Comparison of ENCODE assay signal across 19 cellular contexts in genomic region chr12:110807640-110808039, GRCh38. TPM values are rescaled to one million over a fixed set of nuclear protein-coding genes. Genes with fewer than 3 reads are reported as not detected.
DNase-seq lines count a peak whose midpoint lies in the region; ATAC-seq and TF ChIP-seq lines count a peak whose summit lies in the region.
"Had no signal": no experiment of that assay in that cellular context is flagged by ENCODE, and none has a peak within 500 bp of the region (broad histone marks: within the 10 kb centered on the region; RNA-seq: fewer than 3 reads in every experiment).

No MANE protein-coding gene starts in this region.

- H2AK5ac ChIP-seq in neuronal stem cell (ENCODE audit: low read depth, low read length), result no peak overlapping the region

- H3K79me1 ChIP-seq in neuronal stem cell (ENCODE audit: low read depth, low read length), result no peaks in the 10 kb centered on the region

- H3K4me2 ChIP-seq in GM23338 (no peak overlapping the region), neuronal stem cell (ENCODE audit: insufficient read depth, low read length, poor library complexity, severe bottlenecking) (no peak overlapping the region)
- H3K4me2 ChIP-seq: SK-N-SH had no signal

- peak; percentile 49 for DNase-seq in GM23338 (ENCODE audit: low spot score)
- DNase-seq in WTC11 (ENCODE audit: low spot score), result no peak
- no peak for DNase-seq in epithelial cell of prostate (ENCODE audit: low read depth, low spot score)
- DNase-seq in neuronal stem cell (ENCODE audit: low spot score), result no peak
- no peak for DNase-seq in right atrium auricular region (ENCODE audit: low spot score)
- DNase-seq in AML-193 (lab: John Stamatoyannopoulos, UW), result no peak
- no peak for DNase-seq in right cardiac atrium
- DNase-seq: Calu3; CD4-positive, alpha-beta T cell; KBM-7; NCI-H1694 treated with DMSO at 0.1 percent for 48 hours; NK-92 treated with Interleukin-12 subunit alpha and Interleukin-12 subunit beta, amount 100 ng/mL, for 24 hours; OCI-M1; SHP77 treated with DMSO at 0.1 percent for 48 hours; SK-N-SH had no signal

- H3K27me3 Mint-ChIP-seq in GM23338 (ENCODE audit: insufficient read depth, low read depth, poor library complexity) (peaks cover 11% of the 10 kb centered on the region), WTC11 (ENCODE audit: low read depth) (peaks cover 52% of the 10 kb centered on the region)
- H3K27me3 Mint-ChIP-seq: CD4-positive, alpha-beta T cell had no signal

- H3K79me2 ChIP-seq in GM23338 (replicated peaks; ENCODE audit: insufficient read depth), result no peaks in the 10 kb centered on the region

- H2BK5ac ChIP-seq in neuronal stem cell (ENCODE audit: low read length), result no peak overlapping the region

- H3K9me3 Mint-ChIP-seq in GM23338 (peaks cover 14% of the 10 kb centered on the region), WTC11 (peaks cover 18% of the 10 kb centered on the region)

- H3K27me3 ChIP-seq in GM23338 (ENCODE audit: insufficient read depth), result peaks cover 11% of the 10 kb centered on the region
- H3K27me3 ChIP-seq in neuronal stem cell (ENCODE audit: control insufficient read depth in 3 of 3, insufficient read depth in 3 of 3, low read depth in 1 of 3, low read length in 3 of 3), result peaks cover 0 to 3% (median 0%) of the 10 kb centered on the region in 3 experiments
- no peaks in the 10 kb centered on the region for H3K27me3 ChIP-seq in right atrium auricular region
- H3K27me3 ChIP-seq in right cardiac atrium (ENCODE audit: control insufficient read depth, insufficient read depth), result no peaks in the 10 kb centered on the region

- H2BK12ac ChIP-seq in neuronal stem cell (ENCODE audit: low read length), result no peak overlapping the region

- H3K27ac Mint-ChIP-seq in GM23338 (no peak overlapping the region), WTC11 (no peak overlapping the region)
- H3K27ac Mint-ChIP-seq: CD4-positive, alpha-beta T cell had no signal

- POLR2A ChIA-PET in WTC11 (lab: Charles Lee), result no interaction called here

- H3K9ac ChIP-seq in neuronal stem cell (ENCODE audit: low read depth, low read length, poor library complexity), result no peak overlapping the region
- H3K9ac ChIP-seq: SK-N-SH had no signal

- peaks cover 19% of the 10 kb centered on the region for H3K4me1 Mint-ChIP-seq in GM23338
- peaks cover 19% of the 10 kb centered on the region for H3K4me1 Mint-ChIP-seq in WTC11

- intact Hi-C loops in right cardiac atrium (cut with DNase I), result no loop called here

- CTCF ChIA-PET in WTC11 (lab: Charles Lee), result interaction anchor here (1.0 kb wide), 1 partner anchor 40 kb away, joined by 3 read pairs; no protein-coding TSS in a partner anchor

- H4K20me1 ChIP-seq in GM23338 (replicated peaks; ENCODE audit: insufficient read depth), result no peaks in the 10 kb centered on the region

- H3K14ac ChIP-seq in neuronal stem cell (ENCODE audit: low read length), result no peak overlapping the region

- no peaks in the 10 kb centered on the region for H3F3A ChIP-seq in GM23338 (replicated peaks; ENCODE audit: low read depth)

- H3K36me3 ChIP-seq in GM23338 (ENCODE audit: insufficient read depth) (no peaks in the 10 kb centered on the region), neuronal stem cell (replicated peaks in 1 of 2; ENCODE audit: control insufficient read depth in 2 of 2, insufficient read depth in 2 of 2, low read length in 2 of 2) (no peaks in the 10 kb centered on the region), right atrium auricular region (no peaks in the 10 kb centered on the region)

- no peak overlapping the region for H3K18ac ChIP-seq in neuronal stem cell (ENCODE audit: low read length)

- no peak overlapping the region for H2BK15ac ChIP-seq in neuronal stem cell (ENCODE audit: low read length)

- no peak overlapping the region for H3K4me3 ChIP-seq in GM23338
- H3K4me3 ChIP-seq in neuronal stem cell (ENCODE audit: low read length in 2 of 2), result no peak overlapping the region
- no peak overlapping the region for H3K4me3 ChIP-seq in right atrium auricular region
- no peak overlapping the region for H3K4me3 ChIP-seq in right cardiac atrium (ENCODE audit: low read length)

- H3K36me3 Mint-ChIP-seq in GM23338 (ENCODE audit: low read depth) (no peaks in the 10 kb centered on the region), WTC11 (peaks cover 7% of the 10 kb centered on the region; the same call in 1 of the 2 replicates)

- TF ChIP-seq CTCF in GM23338 (conservative IDR thresholded peaks at IDR 0.05; ENCODE audit: low read depth in 2 of 2) (no peak), WTC11 (IDR thresholded peaks at IDR 0.05) (no peak), right atrium auricular region (IDR thresholded peaks at IDR 0.05) (no peak)

- H3K9me2 ChIP-seq in GM23338 (ENCODE audit: insufficient read depth), result no peaks in the 10 kb centered on the region
- H3K9me2 ChIP-seq: SK-N-SH had no signal

- H3K4ac ChIP-seq in neuronal stem cell (ENCODE audit: low read length), result no peak overlapping the region

- no peak overlapping the region for H2BK120ac ChIP-seq in neuronal stem cell (ENCODE audit: low read depth, low read length)

- H2AFZ ChIP-seq in GM23338 (peak overlapping the region; percentile 67), neuronal stem cell (ENCODE audit: low read length) (peak overlapping the region; percentile 49)

- no CpG with 5 or more reads among the region's 7 CpGs for WGBS in neuronal stem cell (ENCODE audit: extremely low coverage in 2 of 2, insufficient read length in 2 of 2, insufficient replicate concordance in 1 of 2), 2 donors
- WGBS in right cardiac atrium, result 85% methylated on average over 7 of the region's 7 CpGs

- H4K8ac ChIP-seq in neuronal stem cell (ENCODE audit: low read depth, low read length), result no peak overlapping the region

- no peak overlapping the region for H3K27ac ChIP-seq in GM23338 (ENCODE audit: low read depth)
- peak overlapping the region; percentile 6 for H3K27ac ChIP-seq in epithelial cell of prostate
- H3K27ac ChIP-seq in neuronal stem cell (replicated peaks; ENCODE audit: low read length), result no peak overlapping the region
- H3K27ac ChIP-seq in right atrium auricular region, result no peak overlapping the region
- no peak overlapping the region for H3K27ac ChIP-seq in right cardiac atrium (ENCODE audit: low read length)

- H3K4me1 ChIP-seq in GM23338 (ENCODE audit: insufficient read depth) (peaks cover 7% of the 10 kb centered on the region; the same call in 1 of the 2 replicates), neuronal stem cell (ENCODE audit: control insufficient read depth in 2 of 2, insufficient read depth in 1 of 2, low read depth in 1 of 2, low read length in 2 of 2) (no peaks in the 10 kb centered on the region), right atrium auricular region (no peaks in the 10 kb centered on the region), right cardiac atrium (ENCODE audit: control insufficient read depth, insufficient read depth, low read length) (no peaks in the 10 kb centered on the region)

- H3K9me3 ChIP-seq in neuronal stem cell (replicated peaks in 1 of 2; ENCODE audit: control insufficient read depth in 2 of 2, insufficient read depth in 1 of 2, low read depth in 1 of 2, low read length in 2 of 2), result peaks cover 0 to 4% of the 10 kb centered on the region in 2 donors
- H3K9me3 ChIP-seq in right atrium auricular region, result peaks cover 0 to 7% of the 10 kb centered on the region in 2 donors
- H3K9me3 ChIP-seq in right cardiac atrium (ENCODE audit: control insufficient read depth, low read length), result no peaks in the 10 kb centered on the region
- H3K9me3 ChIP-seq: SK-N-SH had no signal

- H3K23ac ChIP-seq in neuronal stem cell (ENCODE audit: low read depth, low read length, poor library complexity), result no peak overlapping the region

- H3K4me3 Mint-ChIP-seq in GM23338, result no peak overlapping the region
- H3K4me3 Mint-ChIP-seq in WTC11, result no peak overlapping the region
- H3K4me3 Mint-ChIP-seq: CD4-positive, alpha-beta T cell had no signal

- peak; percentile 62 for ATAC-seq in GM23338
- ATAC-seq in WTC11, result peak; percentile 81
- ATAC-seq in HG03571 (IDR thresholded peaks at IDR 0.05; ENCODE audit: unreplicated experiment), result no peak
- ATAC-seq in right cardiac atrium, result no peak
- ATAC-seq: HCT116 had no signal

- no peak overlapping the region for H4K91ac ChIP-seq in neuronal stem cell (ENCODE audit: low read depth, low read length, poor library complexity)

TF ChIP-seq in GM23338, 12 proteins besides CTCF, POLR2A, EP300 and RAD21 (continues in another document):
- no peak for TF ChIP-seq EZH2phosphoT487 (IDR thresholded peaks at IDR 0.05; ENCODE audit: unreplicated experiment)

TF ChIP-seq in WTC11, 78 proteins besides CTCF, POLR2A, EP300 and RAD21 (continues in another document):
- TF ChIP-seq CREM (CRISPR knock-in tag; IDR thresholded peaks at IDR 0.05), result no peak
- TF ChIP-seq ELF4 (CRISPR knock-in tag; IDR thresholded peaks at IDR 0.05; ENCODE audit: low read depth), result no peak
- TF ChIP-seq ZNF121 (CRISPR knock-in tag; IDR thresholded peaks at IDR 0.05), result no peak
- no peak for TF ChIP-seq ZNF416 (CRISPR knock-in tag; IDR thresholded peaks at IDR 0.05)
- peak; percentile 83 for TF ChIP-seq USF2 (CRISPR knock-in tag; IDR thresholded peaks at IDR 0.05)
- no peak for TF ChIP-seq E2F1 (CRISPR knock-in tag; IDR thresholded peaks at IDR 0.05)
- no peak for TF ChIP-seq ZNF396 (CRISPR knock-in tag; IDR thresholded peaks at IDR 0.05; ENCODE audit: borderline replicate concordance)

RNA-seq across cellular contexts. Expression of gene CCDC63, which starts 39.1 kb away (rescaled TPM):
- not detected in 2 replicates for total RNA-seq in GM23338 (2014; rRNA removed; shearing (Covaris generic))
- polyA plus RNA-seq in GM23338 (2016; fragmentation: Nextera tagmentation; extraction: Ambion mirVana), result 1.8 and 1.9 TPM in 2 replicates
- total RNA-seq in WTC11 (2021), result 0.44 to 1.3 TPM (median 0.98 TPM) in 3 replicates
- polyA plus RNA-seq in neuronal stem cell (2013, experiment 1 of 2), result 1.3 TPM
- 1.1 TPM for polyA plus RNA-seq in neuronal stem cell (2013, experiment 2 of 2)
- not detected for total RNA-seq in right atrium auricular region
- not detected for total RNA-seq in right cardiac atrium
- polyA plus RNA-seq in right cardiac atrium, result not detected
- total RNA-seq: Calu3; CD4-positive, alpha-beta T cell; NCI-H460 had no signal
- polyA plus RNA-seq: BJ, SK-N-SH had no signal

Comparison
In these comparisons a context has a peak if more than half of its experiments do, and no peak if none do; other contexts are left out.
1. ATAC-seq: peak in GM23338 (single experiment) and WTC11 (single experiment); none in HG03571 (single experiment) and right cardiac atrium (0 of 2).